ENCODE assay signal across 23 cellular contexts in the genomic region with DNA sequence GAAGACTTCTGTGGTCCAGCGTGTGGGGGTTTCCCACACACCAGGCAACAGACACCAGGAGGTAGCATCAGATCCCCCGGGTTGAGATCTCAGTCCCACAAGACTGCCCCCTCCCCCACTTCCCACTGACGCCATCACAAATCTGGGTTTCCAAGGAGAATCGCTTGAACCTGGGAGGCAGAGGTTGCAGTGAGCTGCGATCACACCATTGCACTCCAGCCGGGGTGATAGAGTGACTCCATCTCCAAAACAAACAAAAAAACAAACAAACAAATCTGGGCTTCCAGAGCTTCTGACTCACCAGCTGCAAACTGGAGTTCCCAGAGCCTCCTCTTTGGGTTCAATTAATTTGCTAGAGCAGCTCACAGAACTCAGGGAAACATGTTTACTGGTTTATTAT. TPM values are rescaled to one million over a fixed set of nuclear protein-coding genes. Genes with fewer than 3 reads are reported as not detected.
DNase-seq lines count a peak whose midpoint lies in the region; ATAC-seq and TF ChIP-seq lines count a peak whose summit lies in the region.
"Had no signal": no experiment of that assay in that cellular context is flagged by ENCODE, and none has a peak within 500 bp of the region (broad histone marks: within the 10 kb centered on the region; RNA-seq: fewer than 3 reads in every experiment).

No MANE protein-coding gene starts in this region.

- H3K36me3 ChIP-seq in BLaER1 (no peaks in the 10 kb centered on the region), PC-3 (ENCODE audit: low read depth, low read length) (no peaks in the 10 kb centered on the region)
- H3K36me3 ChIP-seq: cardiac muscle cell, MG63, vagina had no signal

- POLR2A ChIA-PET in PC-3 (lab: Charles Lee; ENCODE audit: unreplicated experiment), result interaction anchor here (0.6 kb wide), 1 partner anchor 138 kb away, joined by 3 read pairs; a partner anchor contains a TSS

- no TSS peak for BruUV-seq in PC-3 (replicated peaks; lab: Mats Ljungman, UMichigan)

- TF ChIP-seq CTCF in PC-3 (conservative IDR thresholded peaks at IDR 0.05; ENCODE audit: low read depth, low read length), result no peak

- H4K20me1 ChIP-seq in BLaER1, result peaks cover under 1% of the 10 kb centered on the region; the same call in 1 of the 2 replicates
- H4K20me1 ChIP-seq in PC-3 (ENCODE audit: low read length), result no peaks in the 10 kb centered on the region

- H3K79me2 ChIP-seq in PC-3 (ENCODE audit: low read length), result no peaks in the 10 kb centered on the region

- intact Hi-C loops in PC-3 (cut with micrococcal nuclease), result no loop called here

- no peaks in the 10 kb centered on the region for H3F3A ChIP-seq in PC-3 (ENCODE audit: low read length, unreplicated experiment)

- H3K27me3 ChIP-seq in BLaER1, result no peaks in the 10 kb centered on the region
- no peaks in the 10 kb centered on the region for H3K27me3 ChIP-seq in PC-3 (ENCODE audit: low read length)
- H3K27me3 ChIP-seq: cardiac muscle cell, MG63, vagina had no signal

- no peak overlapping the region for H3K4me3 ChIP-seq in BLaER1
- H3K4me3 ChIP-seq in PC-3 (ENCODE audit: low read length), result no peak overlapping the region
- H3K4me3 ChIP-seq: cardiac muscle cell, MG63, vagina had no signal

- H3K4me2 ChIP-seq in BLaER1 (peak overlapping the region; percentile 91), PC-3 (ENCODE audit: low read length) (no peak overlapping the region)

- no peak overlapping the region for H2AFZ ChIP-seq in PC-3 (ENCODE audit: low read length)

- DNase-seq in PC-3 (peak; percentile 7), left kidney (ENCODE audit: low read depth, low spot score) (peak; percentile 48)
- DNase-seq: activated CD4-positive, alpha-beta T cell treated with anti-CD3 and anti-CD28 coated beads for 48 hours; activated effector memory CD4-positive, alpha-beta T cell treated with anti-CD3 and anti-CD28 coated beads, Interleukin-2, amount 50 U/mL, for 16 hours; C1 segment of cervical spinal cord; MG63; NCI-H748 treated with DMSO at 0.1 percent for 48 hours; retina; SHP77 treated with DMSO at 0.1 percent for 48 hours; stimulated activated CD4-positive, alpha-beta T cell treated with anti-CD3 and anti-CD28 coated beads, Interleukin-12 subunit alpha, Interleukin-12 subunit beta, amount 100 ng/mL, for 4 hours; substantia nigra had no signal

- H3K9ac ChIP-seq in BLaER1 (no peak overlapping the region), PC-3 (ENCODE audit: low read length) (no peak overlapping the region)

- ATAC-seq in PC-3 (no peak), HG02884 (IDR thresholded peaks at IDR 0.05; ENCODE audit: unreplicated experiment) (no peak), HG03469 (IDR thresholded peaks at IDR 0.05; ENCODE audit: unreplicated experiment) (no peak), GM19467 (IDR thresholded peaks at IDR 0.05; ENCODE audit: unreplicated experiment) (no peak)
- ATAC-seq: esophagus mucosa, HCT116, left lobe of liver had no signal

- H3K9me3 ChIP-seq in BLaER1 (no peaks in the 10 kb centered on the region), PC-3 (ENCODE audit: low read length) (no peaks in the 10 kb centered on the region)
- H3K9me3 ChIP-seq: MG63, vagina had no signal

- CTCF ChIA-PET in PC-3 (lab: Charles Lee), result no interaction called here

- H3K4me1 ChIP-seq in BLaER1 (peaks cover 81% of the 10 kb centered on the region), PC-3 (ENCODE audit: insufficient read depth, low read length) (no peaks in the 10 kb centered on the region)

- no peaks in the 10 kb centered on the region for H3K9me2 ChIP-seq in PC-3 (replicated peaks; ENCODE audit: low read length)

- 0 out of 2 replicates have a peak overlapping the region, but pooled peaks have one; percentile 36 for H3K27ac ChIP-seq in BLaER1
- H3K27ac ChIP-seq in PC-3 (ENCODE audit: low read length), result no peak overlapping the region
- H3K27ac ChIP-seq: cardiac muscle cell, vagina had no signal

RNA-seq across cellular contexts. Expression of a gene that starts 4.7 kb away (rescaled TPM):
- not detected in 2 replicates for total RNA-seq in PC-3 (2014; rRNA removed)

RNA-seq across cellular contexts. Expression of a gene that starts 40.6 kb away (rescaled TPM):
- total RNA-seq in PC-3 (2014; rRNA removed), result not detected in 2 replicates
- total RNA-seq: A172, cardiac muscle cell, esophagus mucosa, left lobe of liver, mucosa of gallbladder, OCI-LY7, vagina had no signal

RNA-seq across cellular contexts. Expression of a gene that starts 47.4 kb away (rescaled TPM):
- total RNA-seq in PC-3 (2014; rRNA removed), result 30.5 and 32.2 TPM in 2 replicates
